Comparison of ENCODE assay signal across 16 cellular contexts in genomic region chr7:17771901-17772408, GRCh38.
A peak's percentile ranks its signal among the peaks of the same experiment; 100 is the strongest.
DNase-seq lines count a peak whose midpoint lies in the region; ATAC-seq, FAIRE-seq and TF ChIP-seq lines count a peak whose summit lies in the region.
"Had no signal": no experiment of that assay in that cellular context is flagged by ENCODE, and none has a peak within 500 bp of the region (broad histone marks: within the 10 kb centered on the region; RNA-seq: fewer than 3 reads in every experiment).

No MANE protein-coding gene starts in this region.

- H3K14ac ChIP-seq in H1 (ENCODE audit: insufficient read length): no peak overlapping the region

- no peak overlapping the region for H3K18ac ChIP-seq in H1 (ENCODE audit: extremely low read depth, low read length)

- H3K27ac ChIP-seq in breast epithelium: no peak overlapping the region
- peak overlapping the region; percentile 65; the same call in 1 of the 2 replicates for H3K27ac ChIP-seq in KMS-11
- H3K27ac ChIP-seq in H1 (ENCODE audit: low read depth, low read length): no peak overlapping the region
- no peak overlapping the region for H3K27ac ChIP-seq in neural progenitor cell
- H3K27ac ChIP-seq in esophagus muscularis mucosa (replicated peaks in 1 of 4): no peak overlapping the region
- H3K27ac ChIP-seq: 22Rv1, GM23248 had no signal

- H3K36me3 ChIP-seq in breast epithelium (no peaks in the 10 kb centered on the region), KMS-11 (ENCODE audit: insufficient read depth) (no peaks in the 10 kb centered on the region), H1 (ENCODE audit: control insufficient read depth in 2 of 4, insufficient read depth in 4 of 4, low read length in 3 of 4) (no peaks in the 10 kb centered on the region), neural progenitor cell (no peaks in the 10 kb centered on the region), esophagus muscularis mucosa (no peaks in the 10 kb centered on the region)

- H2BK15ac ChIP-seq in H1 (ENCODE audit: low read length): no peak overlapping the region

- H3K9me3 Mint-ChIP-seq in MCF 10A (ENCODE audit: unreplicated experiment): no peaks in the 10 kb centered on the region
- no peaks in the 10 kb centered on the region for H3K9me3 Mint-ChIP-seq in neural progenitor cell

- no peaks in the 10 kb centered on the region for H3K9me3 ChIP-seq in breast epithelium
- no peaks in the 10 kb centered on the region for H3K9me3 ChIP-seq in H1 (ENCODE audit: insufficient read depth in 2 of 2, low read depth in 1 of 2, low read length in 1 of 2)
- no peaks in the 10 kb centered on the region for H3K9me3 ChIP-seq in neural progenitor cell (ENCODE audit: low read depth)
- H3K9me3 ChIP-seq in esophagus muscularis mucosa: no peaks in the 10 kb centered on the region

- 40% methylated on average over 3 of the region's 3 CpGs; no CpG with 5 or more reads in 1 of the 2 experiments for WGBS in H1 (ENCODE audit: extremely low coverage in 1 of 2, insufficient coverage in 1 of 2, insufficient read length in 1 of 2, insufficient replicate concordance in 2 of 2, low coverage in 1 of 2, low lambda C conversion rate in 2 of 2, missing lambda C conversion rate in 1 of 2), 2 experiments
- WGBS in esophagus muscularis mucosa: 66% methylated on average over 3 of the region's 3 CpGs

- no peak overlapping the region for H3K56ac ChIP-seq in H1 (replicated peaks; ENCODE audit: insufficient read length, low read depth, low read length)

- peak overlapping the region; percentile 57 for H3K27ac Mint-ChIP-seq in MCF 10A (ENCODE audit: low read depth, unreplicated experiment)
- peak overlapping the region; percentile 26 for H3K27ac Mint-ChIP-seq in neural progenitor cell

- H3K23me2 ChIP-seq in H1 (ENCODE audit: low read depth, low read length): no peaks in the 10 kb centered on the region

- no peaks in the 10 kb centered on the region for H3K27me3 ChIP-seq in breast epithelium
- no peaks in the 10 kb centered on the region for H3K27me3 ChIP-seq in KMS-11 (ENCODE audit: insufficient read depth, low read depth)
- no peaks in the 10 kb centered on the region for H3K27me3 ChIP-seq in H1 (replicated peaks in 1 of 4; ENCODE audit: control insufficient read depth in 3 of 4, extremely low read depth in 1 of 4, insufficient read depth in 3 of 4, low read length in 3 of 4)
- no peaks in the 10 kb centered on the region for H3K27me3 ChIP-seq in neural progenitor cell
- H3K27me3 ChIP-seq in esophagus muscularis mucosa: no peaks in the 10 kb centered on the region

- no peak overlapping the region for H2BK5ac ChIP-seq in H1 (ENCODE audit: low read depth, low read length)

- no peak overlapping the region for H2AK5ac ChIP-seq in H1 (ENCODE audit: low read depth, low read length)

- no TSS peak for BruUV-seq in MCF 10A (replicated peaks; lab: Mats Ljungman, UMichigan)

- TF ChIP-seq CTCF in MCF 10A (IDR thresholded peaks at IDR 0.05; ENCODE audit: unreplicated experiment) (no peak), breast epithelium (IDR thresholded peaks at IDR 0.05) (no peak), KMS-11 (conservative IDR thresholded peaks at IDR 0.05; ENCODE audit: low read depth, low read length) (no peak), H1 (IDR thresholded peaks at IDR 0.05; ENCODE audit: control extremely low read depth in 1 of 3, insufficient read depth in 1 of 3, low read depth in 1 of 3, low read length in 3 of 3) (no peak), neural progenitor cell (IDR thresholded peaks at IDR 0.05) (no peak), esophagus muscularis mucosa (IDR thresholded peaks at IDR 0.05) (no peak)

- H3K4me1 ChIP-seq in breast epithelium: no peaks in the 10 kb centered on the region
- H3K4me1 ChIP-seq in KMS-11 (ENCODE audit: low read depth, poor library complexity, severe bottlenecking): peaks cover 63% of the 10 kb centered on the region
- H3K4me1 ChIP-seq in H1 (replicated peaks in 1 of 4; ENCODE audit: control insufficient read depth in 3 of 4, insufficient read depth in 4 of 4, low read length in 3 of 4): peaks cover 0 to 8% (median 5%) of the 10 kb centered on the region in 4 experiments; a peak in 5 of 7 replicates
- peaks cover 20% of the 10 kb centered on the region for H3K4me1 ChIP-seq in neural progenitor cell
- H3K4me1 ChIP-seq in esophagus muscularis mucosa: peaks cover 0 to 16% (median 0%) of the 10 kb centered on the region in 4 donors

- no peak for TF ChIP-seq EP300 in H1 (IDR thresholded peaks at IDR 0.05; ENCODE audit: borderline replicate concordance in 1 of 2, low read depth in 2 of 2, low read length in 2 of 2)
- TF ChIP-seq EP300 in esophagus muscularis mucosa (IDR thresholded peaks at IDR 0.05): no peak

- peak; percentile 24 for FAIRE-seq in H1 (lab: Jason Lieb, UNC)

- H3F3A ChIP-seq in neural progenitor cell (ENCODE audit: low read depth): no peaks in the 10 kb centered on the region

- H4K20me1 ChIP-seq in KMS-11 (ENCODE audit: insufficient read depth) (no peaks in the 10 kb centered on the region), H1 (replicated peaks in 1 of 2; ENCODE audit: control insufficient read depth in 1 of 2, insufficient read depth in 2 of 2, low read length in 2 of 2) (no peaks in the 10 kb centered on the region), neural progenitor cell (ENCODE audit: low read depth) (no peaks in the 10 kb centered on the region)

- CTCF ChIA-PET in MCF 10A (lab: Yijun Ruan, JAX): interaction anchor here (0.5 to 2.0 kb wide), 12 partner anchors 10 to 580 kb away, joined by 3 to 6 read pairs (median 4); no protein-coding TSS in a partner anchor
- CTCF ChIA-PET in H1 (lab: Charles Lee; ENCODE audit: partially characterized antibody): interaction anchor here (0.9 to 8.9 kb wide), 17 partner anchors 9 to 714 kb away, joined by 3 to 149 read pairs (median 3); partner anchors contain the start of gene SNX13

- H3K36me3 Mint-ChIP-seq in MCF 10A (ENCODE audit: insufficient read depth, unreplicated experiment) (peaks cover 1% of the 10 kb centered on the region), neural progenitor cell (no peaks in the 10 kb centered on the region)

- H3K79me2 ChIP-seq in KMS-11 (ENCODE audit: insufficient read depth, low read depth) (no peaks in the 10 kb centered on the region), H1 (ENCODE audit: control insufficient read depth in 1 of 2, insufficient read depth in 2 of 2, low read length in 2 of 2) (no peaks in the 10 kb centered on the region), neural progenitor cell (ENCODE audit: low read depth) (no peaks in the 10 kb centered on the region)

- POLR2A ChIA-PET in MCF 10A (lab: Yijun Ruan, JAX) (interaction anchor here (0.6 to 4.4 kb wide), 15 partner anchors 13 to 784 kb away, joined by 3 to 30 read pairs (median 3); no protein-coding TSS in a partner anchor), H1 (lab: Charles Lee; ENCODE audit: partially characterized antibody) (no interaction called here)

- H2BK12ac ChIP-seq in H1 (ENCODE audit: low read depth, low read length): no peak overlapping the region

- H3K4me3 Mint-ChIP-seq in MCF 10A (ENCODE audit: unreplicated experiment) (no peak overlapping the region), neural progenitor cell (no peak overlapping the region)

- H3K4me1 Mint-ChIP-seq in MCF 10A (ENCODE audit: insufficient read depth, unreplicated experiment): peaks cover 35% of the 10 kb centered on the region
- H3K4me1 Mint-ChIP-seq in neural progenitor cell: peaks cover 16% of the 10 kb centered on the region

- H3K4me3 ChIP-seq in breast epithelium: no peak overlapping the region
- H3K4me3 ChIP-seq in KMS-11 (IDR thresholded peaks at IDR 0.05; ENCODE audit: insufficient read depth, low read depth, low read length): no peak overlapping the region
- H3K4me3 ChIP-seq in H1 (ENCODE audit: extremely low read depth in 1 of 4, insufficient read depth in 2 of 4, low read depth in 3 of 4, low read length in 4 of 4): no peak overlapping the region; a peak in 1 of 8 replicates
- no peak overlapping the region for H3K4me3 ChIP-seq in neural progenitor cell
- no peak overlapping the region for H3K4me3 ChIP-seq in esophagus muscularis mucosa
- H3K4me3 ChIP-seq: GM23248 had no signal

- no peak overlapping the region for H2BK20ac ChIP-seq in H1 (ENCODE audit: low read length)

- DNase-seq in MCF 10A (ENCODE audit: unreplicated experiment): no peak
- no peak for DNase-seq in breast epithelium (ENCODE audit: low spot score in 2 of 2)
- DNase-seq in H1 (ENCODE audit: low read depth in 1 of 2, low spot score in 2 of 2): no peak
- no peak for DNase-seq in neural progenitor cell (ENCODE audit: low spot score)
- no peak for DNase-seq in esophagus muscularis mucosa (ENCODE audit: extremely low spot score)
- no peak for DNase-seq in NCI-H2107 (lab: John Stamatoyannopoulos, UW)
- DNase-seq: AML-193, DMS79 treated with DMSO at 0.1 percent for 48 hours, GM23248, NCI-H187, NCI-H226, SW 1271 had no signal

- H3K79me1 ChIP-seq in H1 (ENCODE audit: low read depth, low read length): no peaks in the 10 kb centered on the region

- no peak overlapping the region for H4K5ac ChIP-seq in H1 (ENCODE audit: insufficient read length, low read depth, low read length)

- H3K4me2 ChIP-seq in KMS-11 (peak overlapping the region; percentile 82), H1 (ENCODE audit: insufficient read depth in 1 of 2, low read depth in 2 of 2, low read length in 2 of 2) (no peak overlapping the region), neural progenitor cell (peak overlapping the region; percentile 50)

- H3K23ac ChIP-seq in H1 (ENCODE audit: insufficient read length): no peak overlapping the region

- no peak for ATAC-seq in GM19324 (IDR thresholded peaks at IDR 0.05; ENCODE audit: low FRiP score, unreplicated experiment)
- ATAC-seq: Panc1 had no signal

- TF ChIP-seq POLR2A in breast epithelium (IDR thresholded peaks at IDR 0.05) (no peak), H1 (IDR thresholded peaks at IDR 0.05; ENCODE audit: control extremely low read depth in 1 of 2, low read depth in 2 of 2, low read length in 2 of 2) (no peak), esophagus muscularis mucosa (IDR thresholded peaks at IDR 0.05; ENCODE audit: low read depth) (no peak)

- H2AFZ ChIP-seq in KMS-11 (ENCODE audit: low read depth) (no peak overlapping the region), H1 (ENCODE audit: low read length) (no peak overlapping the region), neural progenitor cell (replicated peaks) (no peak overlapping the region)
- H2AFZ ChIP-seq: GM23248 had no signal

- no peak overlapping the region for H4K91ac ChIP-seq in H1 (replicated peaks; ENCODE audit: insufficient read length, low read length)

- no peak overlapping the region for H3K9ac ChIP-seq in KMS-11
- no peak overlapping the region for H3K9ac ChIP-seq in H1 (replicated peaks in 1 of 4; ENCODE audit: extremely low read depth in 1 of 4, low read depth in 3 of 4, low read length in 3 of 4)
- H3K9ac ChIP-seq in neural progenitor cell: no peak overlapping the region
- H3K9ac ChIP-seq: GM23248 had no signal

- H2BK120ac ChIP-seq in H1 (replicated peaks; ENCODE audit: low read depth, low read length): no peak overlapping the region

- H3K27me3 Mint-ChIP-seq in MCF 10A (ENCODE audit: insufficient read depth, unreplicated experiment) (no peaks in the 10 kb centered on the region), neural progenitor cell (ENCODE audit: insufficient read depth, low read depth) (peaks cover 2% of the 10 kb centered on the region)

- no peak overlapping the region for H3K4ac ChIP-seq in H1 (replicated peaks; ENCODE audit: insufficient read length, low read depth, low read length)

- no peak for TF ChIP-seq RAD21 in H1 (IDR thresholded peaks at IDR 0.05 in 1 of 2, conservative IDR thresholded peaks at IDR 0.05 in 1 of 2; ENCODE audit: low read depth in 2 of 2, low read length in 2 of 2)

- no peak overlapping the region for H4K8ac ChIP-seq in H1 (ENCODE audit: extremely low read depth, insufficient read depth, low read length)

- intact Hi-C loops in MCF 10A (cut with micrococcal nuclease) (loop anchor here (2.0 to 5.0 kb wide), 3 partner anchors 65 to 470 kb away; partner anchors contain the start of gene SNX13), breast epithelium (cut with DNase I; ENCODE audit: low total_unique reads) (no loop called here), esophagus muscularis mucosa (cut with DNase I) (no loop called here)

Comparison
In these comparisons a context has a peak if more than half of its experiments do, and no peak if none do; other contexts are left out.
1. H3K4me2 ChIP-seq: peak in KMS-11 (single experiment) and neural progenitor cell (single experiment); none in H1 (0 of 2).